Comparison of ENCODE assay signal across 8 cellular contexts in the genomic region with DNA sequence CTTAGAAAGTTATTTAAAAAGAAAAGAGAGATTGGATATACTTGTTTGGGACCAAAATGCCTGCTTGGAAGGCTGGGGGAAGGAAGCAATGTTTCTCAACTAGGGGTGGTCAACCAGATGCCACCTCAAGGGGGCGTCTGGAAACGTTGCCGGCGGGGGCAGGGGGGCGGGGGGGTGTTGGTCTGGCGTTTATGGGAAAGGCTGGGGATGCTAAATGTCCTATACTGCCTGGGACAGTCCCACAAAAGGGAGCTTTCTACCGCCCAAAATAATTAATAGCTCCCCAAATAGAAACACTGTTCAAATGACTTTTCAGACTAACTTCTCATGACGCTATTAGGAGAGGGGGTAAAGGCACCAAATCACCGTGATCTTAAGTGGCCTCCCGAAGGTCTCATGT. TPM values are rescaled to one million over a fixed set of nuclear protein-coding genes. Genes with fewer than 3 reads are reported as not detected.
DNase-seq lines count a peak whose midpoint lies in the region; ATAC-seq and TF ChIP-seq lines count a peak whose summit lies in the region.

No MANE protein-coding gene starts in this region.

- no peaks in the 10 kb centered on the region for H3K9me3 Mint-ChIP-seq in natural killer cell

- no peak for ATAC-seq in natural killer cell

- H3K27ac ChIP-seq in DOHH2 (ENCODE audit: low read depth, low read length) = no peak overlapping the region

- H3K4me3 ChIP-seq in DOHH2 (ENCODE audit: low read length) (peak overlapping the region; percentile 95), astrocyte of the spinal cord (ENCODE audit: low read depth, low read length) (no peak overlapping the region)

- TF ChIP-seq CTCF in DOHH2 (IDR thresholded peaks at IDR 0.05; ENCODE audit: low read depth, low read length, poor library complexity, severe bottlenecking) = peak; percentile 48
- peak; percentile 53 for TF ChIP-seq CTCF in astrocyte of the spinal cord (IDR thresholded peaks at IDR 0.05; ENCODE audit: low read depth, low read length)
- TF ChIP-seq CTCF in natural killer cell (IDR thresholded peaks at IDR 0.05) = peak; percentile 15

- peak overlapping the region; percentile 59 for H3K4me2 ChIP-seq in DOHH2 (ENCODE audit: low read length)

- H3K27me3 Mint-ChIP-seq in natural killer cell (ENCODE audit: low read depth in 2 of 2) = peaks cover 0 to 3% of the 10 kb centered on the region in 2 donors

- no peaks in the 10 kb centered on the region for H3K9me3 ChIP-seq in DOHH2 (ENCODE audit: control insufficient read depth, insufficient read depth, low read length)

- no peaks in the 10 kb centered on the region for H3K27me3 ChIP-seq in DOHH2 (ENCODE audit: control insufficient read depth, low read length)

- no peaks in the 10 kb centered on the region for H3K9me2 ChIP-seq in DOHH2 (replicated peaks; ENCODE audit: control insufficient read depth, low read length)

- peaks cover 68% of the 10 kb centered on the region for H3K36me3 ChIP-seq in DOHH2 (ENCODE audit: control insufficient read depth, low read length)

- H3F3A ChIP-seq in DOHH2 (ENCODE audit: control insufficient read depth, insufficient read depth) = peaks cover 10% of the 10 kb centered on the region

- H4K20me1 ChIP-seq in DOHH2 (ENCODE audit: control insufficient read depth, insufficient read depth, low read depth, low read length) = peaks cover 39% of the 10 kb centered on the region

- H3K27ac Mint-ChIP-seq in natural killer cell = peak overlapping the region; percentile 83 to 89

- peak overlapping the region; percentile 85 for H3K4me3 Mint-ChIP-seq in natural killer cell

- peaks cover 46% of the 10 kb centered on the region for H3K4me1 ChIP-seq in DOHH2 (ENCODE audit: control insufficient read depth, low read length)

- H3K36me3 Mint-ChIP-seq in natural killer cell = peaks cover 18% of the 10 kb centered on the region

- DNase-seq in HuH-7.5 (ENCODE audit: low spot score) = peak; percentile 77
- peak; percentile 24 for DNase-seq in astrocyte of the spinal cord (ENCODE audit: low read depth, low spot score)
- DNase-seq in natural killer cell = no peak
- no peak for DNase-seq in NCI-H1694 (lab: John Stamatoyannopoulos, UW)
- DNase-seq in NCI-H774 (lab: John Stamatoyannopoulos, UW) = no peak
- DNase-seq in NCI-H526 treated with DMSO at 0.1 percent for 48 hours (lab: John Stamatoyannopoulos, UW) = no peak
- no peak for DNase-seq in NCI-H146 treated with DMSO at 0.1 percent for 48 hours (lab: John Stamatoyannopoulos, UW; ENCODE audit: unreplicated experiment)

- peaks cover 70% of the 10 kb centered on the region for H3K79me2 ChIP-seq in DOHH2 (ENCODE audit: control insufficient read depth, low read length)

- in situ Hi-C loops in astrocyte of the spinal cord (cut with HindIII; ENCODE audit: low sequenced_read_pairs) = no loop called here

- intact Hi-C loops in natural killer cell (cut with micrococcal nuclease) = loop anchor here (5.0 to 10.0 kb wide), 2 partner anchors 90 to 128 kb away; a partner anchor contains a TSS

- peaks cover 63 to 66% of the 10 kb centered on the region in 2 donors for H3K4me1 Mint-ChIP-seq in natural killer cell

RNA-seq across cellular contexts. Expression of a gene that starts 2.2 kb away (rescaled TPM):
- 100 to 1,000 TPM; 205 to 253 (median 238) TPM for total RNA-seq in natural killer cell

Comparison
In these comparisons a context has a peak if more than half of its experiments do, and no peak if none do; other contexts are left out.
1. DNase-seq: peak in HuH-7.5 (single experiment) and astrocyte of the spinal cord (single experiment); none in natural killer cell (single experiment), NCI-H1694 (single experiment), NCI-H774 (single experiment), NCI-H526 treated with DMSO at 0.1 percent for 48 hours (single experiment) and NCI-H146 treated with DMSO at 0.1 percent for 48 hours (single experiment).
2. Peak in every context shown above with its lines, with median percentiles within 50 percentile points of each other: CTCF ChIP-seq.